Comparison of ENCODE assay signal across 8 cellular contexts in the genomic region with DNA sequence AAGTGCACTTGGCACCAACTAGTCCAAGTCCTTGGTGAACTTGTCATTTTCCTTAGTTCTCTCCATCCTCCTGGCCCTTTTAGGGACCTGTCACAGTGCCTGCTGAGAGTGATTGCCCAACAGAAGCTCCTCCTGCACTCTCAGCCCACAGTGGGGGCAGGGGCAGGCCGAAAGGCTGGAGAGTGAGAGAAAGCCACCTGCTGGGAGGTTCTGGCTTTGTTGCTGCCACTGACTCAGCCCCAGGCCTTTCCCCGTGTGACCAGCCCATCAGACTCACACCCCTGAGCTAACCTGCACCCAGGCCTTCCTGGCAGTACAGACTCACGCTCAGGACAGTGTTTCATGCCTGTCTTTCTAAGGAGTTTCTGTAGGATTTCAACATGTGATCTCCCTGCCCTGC. TPM values are rescaled to one million over a fixed set of nuclear protein-coding genes. Genes with fewer than 3 reads are reported as not detected.
DNase-seq lines count a peak whose midpoint lies in the region; ATAC-seq, FAIRE-seq and TF ChIP-seq lines count a peak whose summit lies in the region.

No MANE protein-coding gene starts in this region.

- ATAC-seq in Right ventricle myocardium superior (ENCODE audit: poor library complexity) = peak; percentile 95
- ATAC-seq in GM21737 (IDR thresholded peaks at IDR 0.05; ENCODE audit: unreplicated experiment) = no peak
- ATAC-seq in HG03095 (IDR thresholded peaks at IDR 0.05; ENCODE audit: unreplicated experiment) = no peak

- peaks cover 11% of the 10 kb centered on the region for H3K4me1 Mint-ChIP-seq in type B pancreatic cell (ENCODE audit: unreplicated experiment)

- no peak for FAIRE-seq in RCC 7860 (lab: Jason Lieb, UNC)

- no peaks in the 10 kb centered on the region for H3K36me3 Mint-ChIP-seq in type B pancreatic cell

- H3K27ac Mint-ChIP-seq in type B pancreatic cell = no peak overlapping the region

- TF ChIP-seq CTCF in type B pancreatic cell (conservative IDR thresholded peaks at IDR 0.05) = peak; percentile 31

- peak; percentile 9 for DNase-seq in activated CD4-positive, alpha-beta T cell treated with anti-CD3 and anti-CD28 coated beads for 48 hours
- no peak for DNase-seq in activated CD4-positive, alpha-beta T cell treated with anti-CD3 and anti-CD28 coated beads, Interleukin-2, amount 50 U/mL, for 48 hours
- peak; percentile 28 for DNase-seq in RCC 7860 (ENCODE audit: low spot score)
- DNase-seq in Right ventricle myocardium superior = peak; percentile 63
- no peak for DNase-seq in type B pancreatic cell (ENCODE audit: extremely low spot score, unreplicated experiment)
- no peak for DNase-seq in activated naive CD4-positive, alpha-beta T cell (lab: John Stamatoyannopoulos, UW)

- H3K4me3 Mint-ChIP-seq in type B pancreatic cell = no peak overlapping the region

- intact Hi-C loops in Right ventricle myocardium superior (cut with DNase I) = no loop called here

- H3K9me3 Mint-ChIP-seq in type B pancreatic cell = no peaks in the 10 kb centered on the region

- peaks cover 23% of the 10 kb centered on the region for H3K27me3 Mint-ChIP-seq in type B pancreatic cell

RNA-seq across cellular contexts. Expression of a gene that starts 17.1 kb away (rescaled TPM):
- not detected for total RNA-seq in Right ventricle myocardium superior
- 0.29 TPM in 2 replicates for total RNA-seq in type B pancreatic cell (ENCODE audit: low replicate concordance)

RNA-seq across cellular contexts. Expression of a gene that starts 26.3 kb away (rescaled TPM):
- 256 TPM for total RNA-seq in Right ventricle myocardium superior
- 131 and 142 TPM in 2 replicates for total RNA-seq in type B pancreatic cell (ENCODE audit: low replicate concordance)

RNA-seq across cellular contexts. Expression of a gene that starts 43.0 kb away (rescaled TPM):
- total RNA-seq in Right ventricle myocardium superior (3.4 TPM), type B pancreatic cell (ENCODE audit: low replicate concordance) (2.0 and 5.4 TPM in 2 replicates)

Comparison
In these comparisons a context has a peak if more than half of its experiments do, and no peak if none do; other contexts are left out.
1. DNase-seq: peak in activated CD4-positive, alpha-beta T cell treated with anti-CD3 and anti-CD28 coated beads for 48 hours (single experiment), RCC 7860 (single experiment) and Right ventricle myocardium superior (single experiment); none in activated CD4-positive, alpha-beta T cell treated with anti-CD3 and anti-CD28 coated beads, Interleukin-2, amount 50 U/mL, for 48 hours (0 of 2), type B pancreatic cell (single experiment) and activated naive CD4-positive, alpha-beta T cell (0 of 4).